17 cellular contexts compared by ENCODE assay signal in the genomic region with DNA sequence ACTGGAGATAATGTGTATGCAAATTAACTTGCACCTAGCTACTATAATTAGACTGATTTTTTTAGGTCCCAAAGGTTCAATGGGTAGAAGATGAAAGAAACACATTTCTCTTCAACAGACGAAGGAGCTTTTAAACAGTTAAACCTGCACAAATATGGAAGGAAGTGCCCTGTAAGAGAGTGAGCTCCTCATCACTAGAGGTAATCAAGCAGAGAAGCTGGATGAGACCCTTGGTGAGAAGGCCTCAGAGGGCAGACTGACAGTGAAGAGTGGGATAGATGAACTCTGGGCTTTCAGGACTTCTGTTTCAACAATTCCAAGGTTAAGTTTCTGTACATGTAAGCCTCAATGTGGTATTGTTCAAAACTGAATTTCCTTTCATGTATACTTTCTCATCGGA. TPM values are rescaled to one million over a fixed set of nuclear protein-coding genes. Genes with fewer than 3 reads are reported as not detected.
A peak's percentile ranks its signal among the peaks of the same experiment; 100 is the strongest.
DNase-seq lines count a peak whose midpoint lies in the region; ATAC-seq, FAIRE-seq and TF ChIP-seq lines count a peak whose summit lies in the region.
"Had no signal": no experiment of that assay in that cellular context is flagged by ENCODE, and none has a peak within 500 bp of the region (broad histone marks: within the 10 kb centered on the region; RNA-seq: fewer than 3 reads in every experiment).

No MANE protein-coding gene starts in this region.

- no peaks in the 10 kb centered on the region for H3F3A ChIP-seq in PC-3 (ENCODE audit: low read length, unreplicated experiment)

- H3K4me1 ChIP-seq in PC-3 (ENCODE audit: insufficient read depth, low read length) (peaks cover 49% of the 10 kb centered on the region), body of pancreas (peaks cover 70% of the 10 kb centered on the region), right lobe of liver (peaks cover 0 to 58% (median 18%) of the 10 kb centered on the region in 4 donors), thoracic aorta (ENCODE audit: control insufficient read depth in 1 of 2, low read depth in 2 of 2) (peaks cover 30 to 68% of the 10 kb centered on the region in 2 donors)
- H3K4me1 ChIP-seq: BE2C had no signal

- intact Hi-C loops in PC-3 (cut with micrococcal nuclease) = no loop called here
- intact Hi-C loops in body of pancreas (cut with DNase I) = no loop called here
- intact Hi-C loops in right lobe of liver (cut with DNase I) = no loop called here

- peak overlapping the region; percentile 38; the same call in 1 of the 2 replicates for H3K4me2 ChIP-seq in PC-3 (ENCODE audit: low read length)

- ATAC-seq in PC-3 (no peak), body of pancreas (no peak), right lobe of liver (no peak), thoracic aorta (ENCODE audit: insufficient number of reproducible peaks, low FRiP score, low read depth) (no peak), GM21825 (IDR thresholded peaks at IDR 0.05; ENCODE audit: unreplicated experiment) (no peak)

- no peaks in the 10 kb centered on the region; the same call in 1 of the 2 replicates for H3K36me3 ChIP-seq in PC-3 (ENCODE audit: low read depth, low read length)
- no peaks in the 10 kb centered on the region for H3K36me3 ChIP-seq in body of pancreas (replicated peaks in 1 of 2; ENCODE audit: insufficient read depth in 1 of 2, low read depth in 2 of 2)
- no peaks in the 10 kb centered on the region for H3K36me3 ChIP-seq in right lobe of liver
- no peaks in the 10 kb centered on the region for H3K36me3 ChIP-seq in thoracic aorta
- H3K36me3 ChIP-seq: BE2C had no signal

- H3K9me3 ChIP-seq in PC-3 (ENCODE audit: low read length) (no peaks in the 10 kb centered on the region), body of pancreas (no peaks in the 10 kb centered on the region), right lobe of liver (no peaks in the 10 kb centered on the region), thoracic aorta (no peaks in the 10 kb centered on the region)
- H3K9me3 ChIP-seq: BE2C had no signal

- TF ChIP-seq CTCF in PC-3 (conservative IDR thresholded peaks at IDR 0.05; ENCODE audit: low read depth, low read length) (no peak), body of pancreas (IDR thresholded peaks at IDR 0.05) (no peak), right lobe of liver (IDR thresholded peaks at IDR 0.05) (no peak), thoracic aorta (IDR thresholded peaks at IDR 0.05) (no peak)

- no peak overlapping the region for H3K4me3 ChIP-seq in PC-3 (ENCODE audit: low read length)
- no peak overlapping the region for H3K4me3 ChIP-seq in body of pancreas
- no peak overlapping the region for H3K4me3 ChIP-seq in right lobe of liver
- H3K4me3 ChIP-seq in thoracic aorta = no peak overlapping the region

- POLR2A ChIA-PET in PC-3 (lab: Charles Lee; ENCODE audit: unreplicated experiment) = no interaction called here

- no peak overlapping the region for H3K27ac ChIP-seq in PC-3 (ENCODE audit: low read length)
- peak overlapping the region; percentile 19 to 90 (median 64) for H3K27ac ChIP-seq in body of pancreas
- peak overlapping the region; percentile 63 to 98 (median 98) for H3K27ac ChIP-seq in right lobe of liver
- H3K27ac ChIP-seq in thoracic aorta = peak overlapping the region; percentile 85 to 95

- no peaks in the 10 kb centered on the region for H3K9me2 ChIP-seq in PC-3 (replicated peaks; ENCODE audit: low read length)

- FAIRE-seq in urothelium cell line (lab: Jason Lieb, UNC) = no peak

- no peak overlapping the region for H2AFZ ChIP-seq in PC-3 (ENCODE audit: low read length)

- TF ChIP-seq POLR2A in body of pancreas (IDR thresholded peaks at IDR 0.05) = no peak
- TF ChIP-seq POLR2A in right lobe of liver (IDR thresholded peaks at IDR 0.05) = no peak

- 65 to 69% methylated on average over 2 of the region's 2 CpGs for WGBS in body of pancreas, 2 donors
- 59% methylated on average over 2 of the region's 2 CpGs for WGBS in right lobe of liver (ENCODE audit: insufficient coverage, low coverage, low lambda C conversion rate, missing lambda C conversion rate)

- CTCF ChIA-PET in PC-3 (lab: Charles Lee) = no interaction called here

- peaks cover 38% of the 10 kb centered on the region for H3K79me2 ChIP-seq in PC-3 (ENCODE audit: low read length)

- no peaks in the 10 kb centered on the region for H3K27me3 ChIP-seq in PC-3 (ENCODE audit: low read length)
- H3K27me3 ChIP-seq in body of pancreas = no peaks in the 10 kb centered on the region
- H3K27me3 ChIP-seq in right lobe of liver = no peaks in the 10 kb centered on the region
- no peaks in the 10 kb centered on the region for H3K27me3 ChIP-seq in thoracic aorta (replicated peaks; ENCODE audit: insufficient read depth)
- H3K27me3 ChIP-seq: BE2C had no signal

- no peak for DNase-seq in PC-3
- DNase-seq in body of pancreas = no peak
- no peak for DNase-seq in right lobe of liver
- no peak for DNase-seq in thoracic aorta (ENCODE audit: low spot score)
- DNase-seq in activated CD4-positive, alpha-beta T cell treated with anti-CD3 and anti-CD28 coated beads, Interleukin-2, amount 50 U/mL, for 1 hour = no peak
- DNase-seq in urothelium cell line (ENCODE audit: low spot score) = no peak
- no peak for DNase-seq in T-helper 9 cell
- DNase-seq: BE2C; CD4-positive, alpha-beta memory T cell; DMS79; H7; IMR-90; NCI-H187 treated with DMSO at 0.1 percent for 48 hours; NK-92 treated with Interleukin-12 subunit alpha and Interleukin-12 subunit beta, amount 100 ng/mL, for 24 hours; RPMI8226 had no signal

- H3K9ac ChIP-seq in PC-3 (ENCODE audit: low read length) = no peak overlapping the region

- BruUV-seq in PC-3 (replicated peaks; lab: Mats Ljungman, UMichigan) = no TSS peak

- H4K20me1 ChIP-seq in PC-3 (ENCODE audit: low read length) = no peaks in the 10 kb centered on the region

RNA-seq across cellular contexts. Expression of a gene that starts 23.2 kb away (rescaled TPM):
- 8.4 and 8.7 TPM in 2 replicates for total RNA-seq in PC-3 (2014; rRNA removed)
- total RNA-seq in body of pancreas = 10 to 100 TPM; 13.2 to 19.5 TPM
- 10 to 100 TPM; 15.0 to 33.3 (median 30.0) TPM for total RNA-seq in right lobe of liver
- total RNA-seq in thoracic aorta = 10 to 100 TPM; 16.9 to 20.3 TPM
- total RNA-seq: CD4-positive, alpha-beta memory T cell; OCI-LY7 had no signal
